Comparison of ENCODE assay signal across 22 cellular contexts in the genomic region with DNA sequence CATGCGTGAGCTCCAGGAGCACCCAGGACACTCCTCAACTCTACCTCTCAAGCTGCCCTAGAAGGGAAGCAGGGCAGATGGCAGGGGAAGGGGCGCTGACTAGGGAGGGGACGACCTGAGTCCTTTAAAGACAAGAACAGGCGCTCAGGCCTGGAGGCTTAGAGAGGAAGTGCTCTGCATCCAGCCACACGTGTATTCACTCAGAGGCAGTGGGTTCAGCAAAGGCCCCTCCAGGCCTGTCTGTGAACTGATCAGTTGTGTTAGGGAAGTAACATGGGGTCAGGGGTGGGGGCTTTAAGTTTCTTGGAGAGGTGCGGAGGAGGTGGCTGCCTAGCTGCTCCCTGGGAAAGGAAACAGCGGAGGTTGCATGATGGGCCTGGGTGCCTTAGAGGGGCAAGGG. TPM values are rescaled to one million over a fixed set of nuclear protein-coding genes. Genes with fewer than 3 reads are reported as not detected.
DNase-seq lines count a peak whose midpoint lies in the region; ATAC-seq and TF ChIP-seq lines count a peak whose summit lies in the region.
"Had no signal": no experiment of that assay in that cellular context is flagged by ENCODE, and none has a peak within 500 bp of the region (broad histone marks: within the 10 kb centered on the region; RNA-seq: fewer than 3 reads in every experiment).

No MANE protein-coding gene starts in this region.

- H3K36me3 Mint-ChIP-seq in WTC11 = no peaks in the 10 kb centered on the region
- H3K36me3 Mint-ChIP-seq: CD14-positive monocyte, IgD-negative memory B cell had no signal

- peaks cover 13% of the 10 kb centered on the region; the same call in 1 of the 2 replicates for H3K4me1 Mint-ChIP-seq in WTC11
- H3K4me1 Mint-ChIP-seq: B cell, IgD-negative memory B cell had no signal

- H3K36me3 ChIP-seq in H7 (replicated peaks; ENCODE audit: control insufficient read depth, insufficient read depth, low read length) (no peaks in the 10 kb centered on the region), lower lobe of right lung (no peaks in the 10 kb centered on the region), spleen (no peaks in the 10 kb centered on the region), left ventricle myocardium inferior (no peaks in the 10 kb centered on the region), gastroesophageal sphincter (no peaks in the 10 kb centered on the region)

- WGBS in spleen, 5 donors = 65 to 77% (median 72%) methylated on average over 7 of the region's 7 CpGs
- WGBS in gastroesophageal sphincter (ENCODE audit: low coverage in 1 of 2), 2 donors = 77 to 100% methylated on average over 1 to 3 of the region's 7 CpGs

- DNase-seq in H7 = peak; percentile 28
- no peak for DNase-seq in WTC11 (ENCODE audit: low spot score)
- DNase-seq in lower lobe of right lung = no peak
- DNase-seq in spleen = peak; percentile 49
- no peak for DNase-seq in left ventricle myocardium inferior
- no peak for DNase-seq in sciatic nerve (ENCODE audit: low spot score)
- no peak for DNase-seq in activated CD4-positive, alpha-beta T cell treated with anti-CD3 and anti-CD28 coated beads, Interleukin-2, amount 50 U/mL, for 48 hours
- DNase-seq: DMS53; GOT3; NCI-H1105 treated with DMSO at 0.1 percent for 48 hours; NCI-H2029 treated with DMSO at 0.1 percent for 48 hours; NCI-H2171; NCI-H345; NCI-H524; NCI-H774; NK-92 treated with Interleukin-12 subunit alpha and Interleukin-12 subunit beta, amount 100 ng/mL, for 24 hours; SHP77 had no signal

- H3K27me3 ChIP-seq in H7 (ENCODE audit: control insufficient read depth, insufficient read depth, low read length) = peaks cover 21% of the 10 kb centered on the region
- no peaks in the 10 kb centered on the region for H3K27me3 ChIP-seq in lower lobe of right lung (ENCODE audit: low read depth)
- peaks cover 0 to 34% (median 0%) of the 10 kb centered on the region in 7 donors for H3K27me3 ChIP-seq in spleen (replicated peaks in 1 of 7)
- peaks cover 53% of the 10 kb centered on the region for H3K27me3 ChIP-seq in left ventricle myocardium inferior (ENCODE audit: low read depth)
- H3K27me3 ChIP-seq in gastroesophageal sphincter = peaks cover 25% of the 10 kb centered on the region

- H3K9me3 ChIP-seq in lower lobe of right lung = no peaks in the 10 kb centered on the region
- no peaks in the 10 kb centered on the region for H3K9me3 ChIP-seq in spleen
- no peaks in the 10 kb centered on the region for H3K9me3 ChIP-seq in left ventricle myocardium inferior (replicated peaks)
- no peaks in the 10 kb centered on the region for H3K9me3 ChIP-seq in gastroesophageal sphincter

- H3K4me3 ChIP-seq in H7 (ENCODE audit: insufficient read depth, low read depth, low read length) = no peak overlapping the region
- no peak overlapping the region for H3K4me3 ChIP-seq in lower lobe of right lung
- H3K4me3 ChIP-seq in spleen = no peak overlapping the region
- H3K4me3 ChIP-seq in left ventricle myocardium inferior = no peak overlapping the region
- no peak overlapping the region for H3K4me3 ChIP-seq in gastroesophageal sphincter

- TF ChIP-seq POLR2A in spleen (IDR thresholded peaks at IDR 0.05) (no peak), gastroesophageal sphincter (IDR thresholded peaks at IDR 0.05) (no peak)

- intact Hi-C loops in lower lobe of right lung (cut with DNase I) = no loop called here
- intact Hi-C loops in spleen (cut with DNase I; ENCODE audit: low total_unique reads) = no loop called here
- intact Hi-C loops in left ventricle myocardium inferior (cut with micrococcal nuclease) = no loop called here
- intact Hi-C loops in sciatic nerve (cut with DNase I) = no loop called here

- CTCF ChIA-PET in WTC11 (lab: Charles Lee) = interaction anchor here (1.1 to 1.7 kb wide), 3 partner anchors 16 to 46 kb away, joined by 4 to 11 read pairs (median 7); no protein-coding TSS in a partner anchor

- H3K4me3 Mint-ChIP-seq in WTC11 = no peak overlapping the region
- H3K4me3 Mint-ChIP-seq: B cell, CD14-positive monocyte, IgD-negative memory B cell had no signal

- TF ChIP-seq CTCF in WTC11 (IDR thresholded peaks at IDR 0.05) (no peak), lower lobe of right lung (IDR thresholded peaks at IDR 0.05) (no peak), spleen (IDR thresholded peaks at IDR 0.05 in 8 of 11, conservative IDR thresholded peaks at IDR 0.05 in 3 of 11) (no peak), left ventricle myocardium inferior (IDR thresholded peaks at IDR 0.05; ENCODE audit: borderline replicate concordance) (no peak), gastroesophageal sphincter (IDR thresholded peaks at IDR 0.05) (no peak)

- H3K4me1 ChIP-seq in lower lobe of right lung (peaks cover 8% of the 10 kb centered on the region), spleen (no peaks in the 10 kb centered on the region), left ventricle myocardium inferior (no peaks in the 10 kb centered on the region), gastroesophageal sphincter (no peaks in the 10 kb centered on the region)

- ATAC-seq in WTC11 (peak; percentile 48), lower lobe of right lung (peak in 1 of 2 donors; percentile 1), sciatic nerve (no peak), gastroesophageal sphincter (no peak)

- peaks cover 8% of the 10 kb centered on the region for H3K9me3 Mint-ChIP-seq in WTC11

- H3K27ac ChIP-seq in lower lobe of right lung (peak overlapping the region; percentile 60), spleen (no peak overlapping the region), left ventricle myocardium inferior (replicated peaks) (no peak overlapping the region), gastroesophageal sphincter (no peak overlapping the region)

- no peak for TF ChIP-seq EP300 in gastroesophageal sphincter (IDR thresholded peaks at IDR 0.05)

- H3K27me3 Mint-ChIP-seq in WTC11 (ENCODE audit: low read depth) = peaks cover 51% of the 10 kb centered on the region

- POLR2A ChIA-PET in WTC11 (lab: Charles Lee) = no interaction called here

- H3K27ac Mint-ChIP-seq in WTC11 = no peak overlapping the region
- H3K27ac Mint-ChIP-seq: B cell, CD14-positive monocyte, IgD-negative memory B cell had no signal

TF ChIP-seq in WTC11, 78 proteins besides CTCF, POLR2A, EP300 and RAD21 (continues in another document):
- TF ChIP-seq ZNF232 (CRISPR knock-in tag; IDR thresholded peaks at IDR 0.05) (no peak), ZNF425 (CRISPR knock-in tag; conservative IDR thresholded peaks at IDR 0.05) (no peak), ZNF121 (CRISPR knock-in tag; IDR thresholded peaks at IDR 0.05) (no peak), RELA (CRISPR knock-in tag; IDR thresholded peaks at IDR 0.05; ENCODE audit: borderline replicate concordance) (no peak)

RNA-seq across cellular contexts. Expression of gene ARF1, which starts 37.1 kb away (rescaled TPM):
- total RNA-seq in H7 (2014; rRNA removed; shearing (Covaris generic)) = 292 and 326 TPM in 2 replicates
- total RNA-seq in WTC11 (2021) = 295 to 330 TPM (median 300 TPM) in 3 replicates
- total RNA-seq in lower lobe of right lung = 368 TPM
- total RNA-seq in spleen = 100 to 1,000 TPM; 302 to 387 (median 338) TPM
- 100 to 1,000 TPM; 150 to 282 (median 231) TPM for polyA plus RNA-seq in spleen
- total RNA-seq in left ventricle myocardium inferior = 294 TPM
- 251 TPM for total RNA-seq in sciatic nerve
- total RNA-seq in gastroesophageal sphincter = 100 to 1,000 TPM; 256 to 385 (median 303) TPM

RNA-seq across cellular contexts. Expression of gene WNT3A, which starts 38.6 kb away (rescaled TPM):
- 0.31 and 0.33 TPM in 2 replicates for total RNA-seq in H7 (2014; rRNA removed; shearing (Covaris generic))
- 0.16 to 0.34 TPM (median 0.17 TPM) in 3 replicates for total RNA-seq in WTC11 (2021)
- total RNA-seq in lower lobe of right lung = 6.0 TPM
- total RNA-seq in spleen = not detected
- polyA plus RNA-seq in spleen = not detected
- not detected for total RNA-seq in left ventricle myocardium inferior
- total RNA-seq in sciatic nerve = not detected
- not detected for total RNA-seq in gastroesophageal sphincter
- total RNA-seq: B cell, RPMI7951 had no signal
- polyA plus RNA-seq: CD14-positive monocyte, IgD-negative memory B cell had no signal

RNA-seq across cellular contexts. Expression of gene C1orf35, which starts 57.7 kb away (rescaled TPM):
- 38.9 and 45.7 TPM in 2 replicates for total RNA-seq in H7 (2014; rRNA removed; shearing (Covaris generic))
- total RNA-seq in WTC11 (2021) = 30.0 to 33.8 TPM (median 30.7 TPM) in 3 replicates
- 12.4 TPM for total RNA-seq in lower lobe of right lung
- total RNA-seq in spleen = 10 to 100 TPM in 6 of 7 donors, 1 to 10 TPM in 1; 7.3 to 14.2 (median 11.9) TPM
- polyA plus RNA-seq in spleen = 10 to 100 TPM; 18.7 to 23.4 (median 21.7) TPM
- 7.1 TPM for total RNA-seq in left ventricle myocardium inferior
- total RNA-seq in sciatic nerve = 15.8 TPM
- 10 to 100 TPM; 11.6 to 16.0 (median 14.6) TPM for total RNA-seq in gastroesophageal sphincter

Comparison
In these comparisons a context has a peak if more than half of its experiments do, and no peak if none do; other contexts are left out.
1. DNase-seq: peak in H7 (single experiment) and spleen (single experiment); none in WTC11 (single experiment), lower lobe of right lung (single experiment), left ventricle myocardium inferior (single experiment), sciatic nerve (single experiment) and activated CD4-positive, alpha-beta T cell treated with anti-CD3 and anti-CD28 coated beads, Interleukin-2, amount 50 U/mL, for 48 hours (0 of 2).